Comparison of ENCODE assay signal across 1 cellular context in the genomic region with DNA sequence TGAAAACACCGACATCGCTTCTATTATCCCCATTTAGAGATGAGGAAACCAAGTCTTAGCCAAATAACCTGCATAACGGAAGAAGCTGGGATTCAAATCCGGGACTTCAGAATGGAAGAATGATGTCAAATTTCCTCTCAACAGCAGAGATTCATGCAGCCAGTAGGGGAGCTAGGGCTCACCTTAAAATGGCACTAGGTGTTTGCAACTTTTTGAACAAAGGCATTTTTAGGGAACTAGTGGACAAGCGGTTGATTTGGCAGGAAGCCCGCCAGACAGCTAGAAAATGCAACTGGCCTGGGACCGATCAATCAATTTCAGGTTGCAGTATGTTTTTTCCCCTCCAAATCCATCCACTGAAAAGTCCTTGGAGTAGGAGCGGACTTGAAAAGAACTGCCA.
TF ChIP-seq lines count a peak whose summit lies in the region.

No MANE protein-coding gene starts in this region.

TF ChIP-seq in Ishikawa, 13 proteins besides CTCF, POLR2A, EP300 and RAD21 (continued from another document):
- TF ChIP-seq REST (IDR thresholded peaks at IDR 0.05; ENCODE audit: low read depth) (no peak), FOXM1 (IDR thresholded peaks at IDR 0.05; ENCODE audit: borderline replicate concordance, low read depth) (no peak), TCF12 (IDR thresholded peaks at IDR 0.05; ENCODE audit: low read depth) (no peak), CREB1 (IDR thresholded peaks at IDR 0.05; ENCODE audit: low read depth) (no peak), YY1 (IDR thresholded peaks at IDR 0.05; ENCODE audit: low read depth) (no peak)
- TF ChIP-seq, protein P1, sequence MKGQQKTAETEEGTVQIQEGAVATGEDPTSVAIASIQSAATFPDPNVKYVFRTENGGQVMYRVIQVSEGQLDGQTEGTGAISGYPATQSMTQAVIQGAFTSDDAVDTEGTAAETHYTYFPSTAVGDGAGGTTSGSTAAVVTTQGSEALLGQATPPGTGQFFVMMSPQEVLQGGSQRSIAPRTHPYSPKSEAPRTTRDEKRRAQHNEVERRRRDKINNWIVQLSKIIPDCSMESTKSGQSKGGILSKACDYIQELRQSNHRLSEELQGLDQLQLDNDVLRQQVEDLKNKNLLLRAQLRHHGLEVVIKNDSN (IDR thresholded peaks at IDR 0.05), result no peak
- TF ChIP-seq, protein P2, sequence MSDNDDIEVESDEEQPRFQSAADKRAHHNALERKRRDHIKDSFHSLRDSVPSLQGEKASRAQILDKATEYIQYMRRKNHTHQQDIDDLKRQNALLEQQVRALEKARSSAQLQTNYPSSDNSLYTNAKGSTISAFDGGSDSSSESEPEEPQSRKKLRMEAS (IDR thresholded peaks at IDR 0.05), result no peak
